ENCODE assay signal across 1 cellular context in the genomic region with DNA sequence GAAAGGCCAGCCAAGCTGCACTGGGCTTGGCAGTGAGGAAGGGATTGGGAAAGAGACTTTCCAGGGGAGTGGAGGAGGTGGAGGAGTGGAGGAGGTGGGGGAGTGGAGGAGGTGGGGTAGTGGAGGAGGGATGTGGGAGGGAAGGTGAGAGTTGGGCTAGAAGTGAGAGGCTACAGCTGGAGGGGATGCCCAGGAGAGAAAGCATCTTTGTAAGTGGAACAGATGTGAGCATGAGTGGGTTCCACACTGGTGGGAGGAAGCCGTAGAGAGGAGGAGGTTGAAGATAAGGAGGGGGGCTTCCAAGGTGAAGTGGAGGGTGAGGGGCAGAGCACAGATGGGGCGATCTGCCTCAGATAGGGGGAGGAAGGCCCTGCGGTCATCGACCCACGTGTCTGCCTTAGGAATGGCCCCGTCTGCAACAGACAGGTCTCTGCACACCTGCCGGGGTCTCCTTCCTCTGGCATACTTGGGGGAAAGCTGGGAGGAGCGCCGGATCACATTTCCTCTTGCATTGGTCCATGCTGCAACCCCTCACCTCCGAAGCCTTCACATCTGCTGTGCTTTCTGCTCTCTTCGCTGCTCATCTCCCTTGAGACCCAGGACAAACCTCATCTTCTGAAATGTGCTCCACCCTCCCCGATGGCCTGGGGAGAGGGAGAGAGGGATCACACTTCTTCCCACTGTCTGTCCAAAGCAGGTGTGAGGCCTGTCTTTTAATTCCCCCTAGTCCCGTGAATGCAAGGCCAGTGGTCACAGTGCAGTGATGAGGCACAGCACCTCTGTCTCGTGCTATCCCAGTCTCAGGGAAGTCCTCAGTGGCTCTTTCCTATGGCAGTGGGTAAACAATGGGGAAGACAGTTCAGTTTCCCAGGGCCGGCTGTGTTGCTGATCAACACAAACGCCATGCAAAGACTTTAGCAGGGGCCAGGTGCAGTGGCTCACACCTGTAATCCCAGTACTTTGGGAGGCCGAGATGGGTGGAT.
A peak's percentile ranks its signal among the peaks of the same experiment; 100 is the strongest.
TF ChIP-seq lines count a peak whose summit lies in the region.

No MANE protein-coding gene starts in this region.

TF ChIP-seq in HEK293, 187 proteins besides CTCF, POLR2A, EP300 and RAD21 (continued from another document):
- TF ChIP-seq, protein P1, sequence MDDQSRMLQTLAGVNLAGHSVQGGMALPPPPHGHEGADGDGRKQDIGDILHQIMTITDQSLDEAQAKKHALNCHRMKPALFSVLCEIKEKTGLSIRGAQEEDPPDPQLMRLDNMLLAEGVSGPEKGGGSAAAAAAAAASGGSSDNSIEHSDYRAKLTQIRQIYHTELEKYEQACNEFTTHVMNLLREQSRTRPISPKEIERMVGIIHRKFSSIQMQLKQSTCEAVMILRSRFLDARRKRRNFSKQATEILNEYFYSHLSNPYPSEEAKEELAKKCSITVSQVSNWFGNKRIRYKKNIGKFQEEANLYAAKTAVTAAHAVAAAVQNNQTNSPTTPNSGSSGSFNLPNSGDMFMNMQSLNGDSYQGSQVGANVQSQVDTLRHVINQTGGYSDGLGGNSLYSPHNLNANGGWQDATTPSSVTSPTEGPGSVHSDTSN (CRISPR knock-in tag; IDR thresholded peaks at IDR 0.05) = no peak
- TF ChIP-seq ZSCAN23 (tag by site-specific recombination; IDR thresholded peaks at IDR 0.05) = no peak
- no peak for TF ChIP-seq ZEB2 (tag by site-specific recombination; IDR thresholded peaks at IDR 0.05)
- TF ChIP-seq ZNF768 (tag by site-specific recombination; IDR thresholded peaks at IDR 0.05) = no peak
- no peak for TF ChIP-seq ZNF169 (tag by site-specific recombination; IDR thresholded peaks at IDR 0.05)
- TF ChIP-seq, protein P2, sequence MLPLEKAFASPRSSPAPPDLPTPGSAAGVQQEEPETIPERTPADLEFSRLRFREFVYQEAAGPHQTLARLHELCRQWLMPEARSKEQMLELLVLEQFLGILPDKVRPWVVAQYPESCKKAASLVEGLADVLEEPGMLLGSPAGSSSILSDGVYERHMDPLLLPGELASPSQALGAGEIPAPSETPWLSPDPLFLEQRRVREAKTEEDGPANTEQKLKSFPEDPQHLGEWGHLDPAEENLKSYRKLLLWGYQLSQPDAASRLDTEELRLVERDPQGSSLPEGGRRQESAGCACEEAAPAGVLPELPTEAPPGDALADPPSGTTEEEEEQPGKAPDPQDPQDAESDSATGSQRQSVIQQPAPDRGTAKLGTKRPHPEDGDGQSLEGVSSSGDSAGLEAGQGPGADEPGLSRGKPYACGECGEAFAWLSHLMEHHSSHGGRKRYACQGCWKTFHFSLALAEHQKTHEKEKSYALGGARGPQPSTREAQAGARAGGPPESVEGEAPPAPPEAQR (tag by site-specific recombination; IDR thresholded peaks at IDR 0.05) = no peak
- TF ChIP-seq ZNF366 (tag by site-specific recombination; conservative IDR thresholded peaks at IDR 0.05) = 0 out of 2 replicates have a peak, but pooled peaks have one; percentile 34
- peak; percentile 45; the same call in 1 of the 2 replicates for TF ChIP-seq PRDM1 (tag by site-specific recombination; IDR thresholded peaks at IDR 0.05)
- no peak for TF ChIP-seq ZNF843 (tag by site-specific recombination; IDR thresholded peaks at IDR 0.05)
- TF ChIP-seq, protein P3, sequence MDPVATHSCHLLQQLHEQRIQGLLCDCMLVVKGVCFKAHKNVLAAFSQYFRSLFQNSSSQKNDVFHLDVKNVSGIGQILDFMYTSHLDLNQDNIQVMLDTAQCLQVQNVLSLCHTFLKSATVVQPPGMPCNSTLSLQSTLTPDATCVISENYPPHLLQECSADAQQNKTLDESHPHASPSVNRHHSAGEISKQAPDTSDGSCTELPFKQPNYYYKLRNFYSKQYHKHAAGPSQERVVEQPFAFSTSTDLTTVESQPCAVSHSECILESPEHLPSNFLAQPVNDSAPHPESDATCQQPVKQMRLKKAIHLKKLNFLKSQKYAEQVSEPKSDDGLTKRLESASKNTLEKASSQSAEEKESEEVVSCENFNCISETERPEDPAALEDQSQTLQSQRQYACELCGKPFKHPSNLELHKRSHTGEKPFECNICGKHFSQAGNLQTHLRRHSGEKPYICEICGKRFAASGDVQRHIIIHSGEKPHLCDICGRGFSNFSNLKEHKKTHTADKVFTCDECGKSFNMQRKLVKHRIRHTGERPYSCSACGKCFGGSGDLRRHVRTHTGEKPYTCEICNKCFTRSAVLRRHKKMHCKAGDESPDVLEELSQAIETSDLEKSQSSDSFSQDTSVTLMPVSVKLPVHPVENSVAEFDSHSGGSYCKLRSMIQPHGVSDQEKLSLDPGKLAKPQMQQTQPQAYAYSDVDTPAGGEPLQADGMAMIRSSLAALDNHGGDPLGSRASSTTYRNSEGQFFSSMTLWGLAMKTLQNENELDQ (tag by site-specific recombination; IDR thresholded peaks at IDR 0.05; ENCODE audit: low read depth) = no peak
- TF ChIP-seq ZNF837 (tag by site-specific recombination; IDR thresholded peaks at IDR 0.05) = no peak
- TF ChIP-seq, protein P4, sequence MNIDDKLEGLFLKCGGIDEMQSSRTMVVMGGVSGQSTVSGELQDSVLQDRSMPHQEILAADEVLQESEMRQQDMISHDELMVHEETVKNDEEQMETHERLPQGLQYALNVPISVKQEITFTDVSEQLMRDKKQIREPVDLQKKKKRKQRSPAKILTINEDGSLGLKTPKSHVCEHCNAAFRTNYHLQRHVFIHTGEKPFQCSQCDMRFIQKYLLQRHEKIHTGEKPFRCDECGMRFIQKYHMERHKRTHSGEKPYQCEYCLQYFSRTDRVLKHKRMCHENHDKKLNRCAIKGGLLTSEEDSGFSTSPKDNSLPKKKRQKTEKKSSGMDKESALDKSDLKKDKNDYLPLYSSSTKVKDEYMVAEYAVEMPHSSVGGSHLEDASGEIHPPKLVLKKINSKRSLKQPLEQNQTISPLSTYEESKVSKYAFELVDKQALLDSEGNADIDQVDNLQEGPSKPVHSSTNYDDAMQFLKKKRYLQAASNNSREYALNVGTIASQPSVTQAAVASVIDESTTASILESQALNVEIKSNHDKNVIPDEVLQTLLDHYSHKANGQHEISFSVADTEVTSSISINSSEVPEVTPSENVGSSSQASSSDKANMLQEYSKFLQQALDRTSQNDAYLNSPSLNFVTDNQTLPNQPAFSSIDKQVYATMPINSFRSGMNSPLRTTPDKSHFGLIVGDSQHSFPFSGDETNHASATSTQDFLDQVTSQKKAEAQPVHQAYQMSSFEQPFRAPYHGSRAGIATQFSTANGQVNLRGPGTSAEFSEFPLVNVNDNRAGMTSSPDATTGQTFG (tag by site-specific recombination; IDR thresholded peaks at IDR 0.05; ENCODE audit: borderline replicate concordance) = no peak
- TF ChIP-seq ZNF416 (tag by site-specific recombination; IDR thresholded peaks at IDR 0.05) = no peak
- TF ChIP-seq KLF16 (tag by site-specific recombination; IDR thresholded peaks at IDR 0.05) = no peak
- TF ChIP-seq ZNF211 (tag by site-specific recombination; IDR thresholded peaks at IDR 0.05; ENCODE audit: low read depth) = no peak
- TF ChIP-seq KLF8 (tag by site-specific recombination; IDR thresholded peaks at IDR 0.05) = no peak
- TF ChIP-seq EGR2 (tag by site-specific recombination; IDR thresholded peaks at IDR 0.05; ENCODE audit: low read depth) = 0 out of 2 replicates have a peak, but pooled peaks have one; percentile 22
- TF ChIP-seq ZNF600 (tag by site-specific recombination; IDR thresholded peaks at IDR 0.05) = 0 out of 2 replicates have a peak, but pooled peaks have one; percentile 31
- 0 out of 2 replicates have a peak, but pooled peaks have one; percentile 23 for TF ChIP-seq ZBTB17 (tag by site-specific recombination; IDR thresholded peaks at IDR 0.05)
- no peak for TF ChIP-seq ZNF785 (tag by site-specific recombination; IDR thresholded peaks at IDR 0.05)
- no peak for TF ChIP-seq ZNF223 (tag by site-specific recombination; IDR thresholded peaks at IDR 0.05)
